Comparison of ENCODE assay signal across 12 cellular contexts in genomic region chr2:150484461-150484931, GRCh38. TPM values are rescaled to one million over a fixed set of nuclear protein-coding genes. Genes with fewer than 3 reads are reported as not detected.
DNase-seq lines count a peak whose midpoint lies in the region; ATAC-seq and TF ChIP-seq lines count a peak whose summit lies in the region.
"Had no signal": no experiment of that assay in that cellular context is flagged by ENCODE, and none has a peak within 500 bp of the region (broad histone marks: within the 10 kb centered on the region; RNA-seq: fewer than 3 reads in every experiment).

No MANE protein-coding gene starts in this region.

- no peaks in the 10 kb centered on the region for H3K9me3 ChIP-seq in heart left ventricle
- no peaks in the 10 kb centered on the region for H3K9me3 ChIP-seq in duodenal mucosa (ENCODE audit: control insufficient read depth in 1 of 2, low read length in 2 of 2)
- H3K9me3 ChIP-seq in vagina = no peaks in the 10 kb centered on the region

- no peak for ATAC-seq in heart left ventricle
- no peak for ATAC-seq in left cardiac atrium
- ATAC-seq in GM18519 (IDR thresholded peaks at IDR 0.05; ENCODE audit: low FRiP score, unreplicated experiment) = no peak
- ATAC-seq in GM21367 (IDR thresholded peaks at IDR 0.05; ENCODE audit: unreplicated experiment) = no peak
- ATAC-seq: K562 had no signal

- H3K4me1 ChIP-seq in heart left ventricle (peaks cover 5 to 55% (median 41%) of the 10 kb centered on the region in 12 donors), duodenal mucosa (ENCODE audit: control insufficient read depth in 1 of 2, insufficient read depth in 2 of 2, low read length in 2 of 2) (peaks cover 20 to 42% of the 10 kb centered on the region in 2 donors), vagina (peaks cover 55% of the 10 kb centered on the region)

- no peaks in the 10 kb centered on the region for H3K9me3 Mint-ChIP-seq in mesothelial cell of epicardium

- H3K27ac ChIP-seq in heart left ventricle (peak overlapping the region; percentile 90 to 99 (median 96)), duodenal mucosa (ENCODE audit: low read depth, low read length) (no peak overlapping the region), vagina (peak overlapping the region; percentile 85)

- peak overlapping the region; percentile 96 for H3K4me3 Mint-ChIP-seq in mesothelial cell of epicardium
- H3K4me3 Mint-ChIP-seq: CD4-positive, CD25-positive, alpha-beta regulatory T cell had no signal

- H3K27me3 Mint-ChIP-seq in mesothelial cell of epicardium (ENCODE audit: low read depth) = no peaks in the 10 kb centered on the region

- H3K27me3 ChIP-seq in heart left ventricle = peaks cover 0 to 17% (median 0%) of the 10 kb centered on the region in 9 donors
- peaks cover 5 to 6% of the 10 kb centered on the region in 2 donors for H3K27me3 ChIP-seq in duodenal mucosa (ENCODE audit: control insufficient read depth in 1 of 2, insufficient read depth in 2 of 2, low read length in 2 of 2)
- H3K27me3 ChIP-seq in vagina = no peaks in the 10 kb centered on the region

- H3K27ac Mint-ChIP-seq in mesothelial cell of epicardium = peak overlapping the region; percentile 99
- H3K27ac Mint-ChIP-seq: CD4-positive, CD25-positive, alpha-beta regulatory T cell had no signal

- H3K9ac ChIP-seq in duodenal mucosa (ENCODE audit: low read depth in 1 of 2, low read length in 2 of 2) = peak overlapping the region; percentile 89 to 91

- peaks cover 55% of the 10 kb centered on the region for H3K4me1 Mint-ChIP-seq in mesothelial cell of epicardium

- no peak for TF ChIP-seq CTCF in heart left ventricle (IDR thresholded peaks at IDR 0.05)
- no peak for TF ChIP-seq CTCF in mesothelial cell of epicardium (IDR thresholded peaks at IDR 0.05; ENCODE audit: unreplicated experiment)
- TF ChIP-seq CTCF in vagina (IDR thresholded peaks at IDR 0.05) = no peak

- TF ChIP-seq POLR2A in heart left ventricle (IDR thresholded peaks at IDR 0.05) (no peak), vagina (IDR thresholded peaks at IDR 0.05) (no peak)

- intact Hi-C loops in heart left ventricle (cut with DNase I) (loop anchor here in 5 of 10 donors (10.0 kb wide), 5 partner anchors 60 to 680 kb away; no protein-coding TSS in a partner anchor), left cardiac atrium (cut with DNase I) (loop anchor here in 1 of 2 donors (10.0 kb wide), 1 partner anchor 890 kb away; no protein-coding TSS in a partner anchor), vagina (cut with DNase I) (no loop called here)

- H3K4me3 ChIP-seq in heart left ventricle = peak overlapping the region; percentile 59 to 88 (median 80)
- H3K4me3 ChIP-seq in duodenal mucosa (ENCODE audit: low read depth in 1 of 2, low read length in 2 of 2) = peak overlapping the region; percentile 82 to 95
- peak overlapping the region; percentile 82 to 92 for H3K4me3 ChIP-seq in vagina
- H3K4me3 ChIP-seq: K562 had no signal

- DNase-seq in heart left ventricle (peak in 1 of 5 donors; percentile 34), left cardiac atrium (no peak), mesothelial cell of epicardium (ENCODE audit: low spot score in 2 of 2, unreplicated experiment in 2 of 2) (no peak), vagina (ENCODE audit: extremely low spot score in 2 of 2) (no peak), GF-D8 (lab: John Stamatoyannopoulos, UW) (no peak)
- DNase-seq: amniotic stem cell, T-helper 2 cell had no signal

- no peaks in the 10 kb centered on the region for H3K36me3 ChIP-seq in heart left ventricle
- peaks cover 0 to 3% of the 10 kb centered on the region in 2 donors for H3K36me3 ChIP-seq in duodenal mucosa (ENCODE audit: control insufficient read depth in 1 of 2, insufficient read depth in 2 of 2, low read length in 2 of 2)
- H3K36me3 ChIP-seq in vagina = no peaks in the 10 kb centered on the region

- H3K36me3 Mint-ChIP-seq in mesothelial cell of epicardium = peaks cover 15% of the 10 kb centered on the region
- H3K36me3 Mint-ChIP-seq: CD4-positive, CD25-positive, alpha-beta regulatory T cell had no signal

- 8 to 25% (median 16%) methylated on average over 6 of the region's 6 CpGs for WGBS in heart left ventricle, 4 donors

RNA-seq across cellular contexts. Expression of gene RND3, which starts 3.0 kb away (rescaled TPM):
- 10 to 100 TPM; 16.8 to 40.1 (median 30.2) TPM for total RNA-seq in heart left ventricle
- polyA plus RNA-seq in heart left ventricle = 10 to 100 TPM; 17.1 to 30.6 TPM
- total RNA-seq in left cardiac atrium = 10 to 100 TPM; 18.5 to 29.2 TPM
- total RNA-seq in mesothelial cell of epicardium = 140 to 145 TPM (median 144 TPM) in 3 replicates
- 62.1 TPM for total RNA-seq in vagina
- total RNA-seq: CD4-positive, CD25-positive, alpha-beta regulatory T cell had no signal
- polyA plus RNA-seq: CD4-positive, CD25-positive, alpha-beta regulatory T cell had no signal
